8 cellular contexts compared by ENCODE assay signal in the genomic region with DNA sequence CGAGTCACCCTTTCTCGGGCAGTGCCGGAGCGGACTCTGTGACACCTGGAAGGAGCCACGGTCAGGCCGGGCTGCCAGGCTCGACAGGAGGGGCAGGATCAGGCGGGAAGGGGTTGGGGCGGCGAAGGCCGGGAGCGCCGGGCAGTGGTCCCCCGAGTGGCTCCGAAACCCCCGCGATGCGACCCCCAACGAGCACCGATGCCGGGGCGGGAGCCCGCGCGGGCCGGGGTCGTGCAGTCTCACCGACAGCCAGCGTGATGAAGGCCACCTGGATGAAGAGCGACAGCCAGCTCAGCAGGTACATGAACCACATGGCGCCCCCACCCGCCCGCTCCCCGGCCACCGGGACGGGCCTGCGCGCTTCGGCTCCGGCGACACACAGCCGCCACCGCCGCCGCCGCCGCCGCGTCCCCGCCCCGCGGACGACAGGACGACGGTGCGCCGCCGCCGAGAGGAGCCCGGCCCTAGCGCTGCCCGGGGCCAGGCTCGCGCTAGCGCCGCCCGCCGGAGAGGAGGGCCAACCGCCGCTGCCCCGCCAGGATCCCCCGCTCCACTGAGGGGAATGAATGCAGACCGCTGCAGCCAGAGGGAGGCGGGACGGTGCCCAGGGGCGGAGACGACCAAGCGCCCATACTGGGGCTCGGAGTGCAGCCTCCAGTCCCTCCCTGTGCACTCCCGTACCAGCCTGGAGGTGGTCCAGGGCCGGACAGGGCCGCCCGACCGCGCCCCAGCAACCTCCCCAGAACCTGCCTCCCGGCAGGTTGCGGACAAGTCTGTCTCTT. TPM values are rescaled to one million over a fixed set of nuclear protein-coding genes. Genes with fewer than 3 reads are reported as not detected.
DNase-seq lines count a peak whose midpoint lies in the region; ATAC-seq and TF ChIP-seq lines count a peak whose summit lies in the region.

TEX261 (minus strand) TSS at position 429 of the 782 bp plus-strand sequence; CDS start at position 313, 116 bp downstream.

- intact Hi-C loops in lower lobe of right lung (cut with DNase I) = no loop called here

- peaks cover 24% of the 10 kb centered on the region for H3K36me3 ChIP-seq in CD4-positive, CD25-positive, alpha-beta regulatory T cell (ENCODE audit: control insufficient read depth, insufficient read depth, low read length)
- peaks cover 17 to 24% of the 10 kb centered on the region in 2 donors for H3K36me3 ChIP-seq in duodenal mucosa (ENCODE audit: control insufficient read depth in 1 of 2, insufficient read depth in 2 of 2, low read length in 2 of 2)
- H3K36me3 ChIP-seq in lower lobe of right lung = peaks cover 29% of the 10 kb centered on the region

- peak within 1 kb of the TSS; percentile 93 for H3K4me3 ChIP-seq in CD4-positive, CD25-positive, alpha-beta regulatory T cell (ENCODE audit: low read depth, low read length)
- H3K4me3 ChIP-seq in duodenal mucosa (ENCODE audit: low read depth in 1 of 2, low read length in 2 of 2) = peak within 1 kb of the TSS; percentile 96 to 99
- H3K4me3 ChIP-seq in lower lobe of right lung = peak within 1 kb of the TSS; percentile 93

- TF ChIP-seq CTCF in lower lobe of right lung (IDR thresholded peaks at IDR 0.05) = peak; percentile 77

- peak within 1 kb of the TSS; percentile 68 for H3K27ac ChIP-seq in CD4-positive, CD25-positive, alpha-beta regulatory T cell (ENCODE audit: insufficient read depth, low read length, poor library complexity, severe bottlenecking)
- H3K27ac ChIP-seq in duodenal mucosa (ENCODE audit: low read depth, low read length) (peak within 1 kb of the TSS; percentile 40), lower lobe of right lung (peak within 1 kb of the TSS; percentile 88)

- H3K27me3 Mint-ChIP-seq in CD4-positive, CD25-positive, alpha-beta regulatory T cell = no peaks in the 10 kb centered on the region
- no peaks in the 10 kb centered on the region for H3K27me3 Mint-ChIP-seq in activated CD4-positive, alpha-beta memory T cell treated with anti-CD3 and anti-CD28 coated beads, Interleukin-2, amount 10 ng/mL, durations not matched to agents 7 days and 5 days

- peak; percentile 98 for ATAC-seq in CD4-positive, CD25-positive, alpha-beta regulatory T cell (ENCODE audit: low read depth in 2 of 2)
- ATAC-seq in GM19351 (IDR thresholded peaks at IDR 0.05; ENCODE audit: unreplicated experiment) = peak; percentile 94
- ATAC-seq in HG03520 (IDR thresholded peaks at IDR 0.05; ENCODE audit: unreplicated experiment) = peak; percentile 93
- peak; percentile 99 to 100 for ATAC-seq in lower lobe of right lung

- H3K9ac ChIP-seq in duodenal mucosa (ENCODE audit: low read depth in 1 of 2, low read length in 2 of 2) = peak within 1 kb of the TSS; percentile 88 to 93

- H3K4me1 ChIP-seq in CD4-positive, CD25-positive, alpha-beta regulatory T cell (ENCODE audit: control insufficient read depth, insufficient read depth, low read length, poor library complexity, severe bottlenecking) = peaks cover 26% of the 10 kb centered on the region
- H3K4me1 ChIP-seq in duodenal mucosa (ENCODE audit: control insufficient read depth in 1 of 2, insufficient read depth in 2 of 2, low read length in 2 of 2) = peaks cover 22 to 28% of the 10 kb centered on the region in 2 donors
- peaks cover 21% of the 10 kb centered on the region for H3K4me1 ChIP-seq in lower lobe of right lung

- H3K27ac Mint-ChIP-seq in CD4-positive, CD25-positive, alpha-beta regulatory T cell = peak within 1 kb of the TSS; percentile 86 to 96 (median 90)
- H3K27ac Mint-ChIP-seq in activated CD4-positive, alpha-beta memory T cell treated with anti-CD3 and anti-CD28 coated beads, Interleukin-2, amount 10 ng/mL, durations not matched to agents 7 days and 5 days = peak within 1 kb of the TSS; percentile 82

- peaks cover 9% of the 10 kb centered on the region for H3K36me3 Mint-ChIP-seq in CD4-positive, CD25-positive, alpha-beta regulatory T cell
- H3K36me3 Mint-ChIP-seq in activated CD4-positive, alpha-beta memory T cell treated with anti-CD3 and anti-CD28 coated beads, Interleukin-2, amount 10 ng/mL, durations not matched to agents 7 days and 5 days (ENCODE audit: low read depth) = peaks cover 7% of the 10 kb centered on the region

- H3K4me3 Mint-ChIP-seq in CD4-positive, CD25-positive, alpha-beta regulatory T cell = peak within 1 kb of the TSS; percentile 94 to 99 (median 96)
- H3K4me3 Mint-ChIP-seq in activated CD4-positive, alpha-beta memory T cell treated with anti-CD3 and anti-CD28 coated beads, Interleukin-2, amount 10 ng/mL, durations not matched to agents 7 days and 5 days = peak within 1 kb of the TSS; percentile 89

- DNase-seq in CD4-positive, CD25-positive, alpha-beta regulatory T cell = peak; percentile 82 to 92 (median 89)
- peak; percentile 85 for DNase-seq in NCI-H774 (lab: John Stamatoyannopoulos, UW)
- DNase-seq in activated CD4-positive, alpha-beta memory T cell treated with anti-CD3 and anti-CD28 coated beads, Interleukin-2, amount 10 ng/mL, durations not matched to agents 7 days and 5 days = peak; percentile 91
- DNase-seq in lower lobe of right lung = peak; percentile 94
- peak; percentile 82 to 89 (median 84) for DNase-seq in stimulated activated CD4-positive, alpha-beta T cell treated with anti-CD3 and anti-CD28 coated beads, TNF-alpha, amount 100 ng/mL, for 24 hours (ENCODE audit: low read depth in 3 of 3)

- H3K4me1 Mint-ChIP-seq in CD4-positive, CD25-positive, alpha-beta regulatory T cell = peaks cover 23 to 40% (median 29%) of the 10 kb centered on the region in 4 donors
- H3K4me1 Mint-ChIP-seq in activated CD4-positive, alpha-beta memory T cell treated with anti-CD3 and anti-CD28 coated beads, Interleukin-2, amount 10 ng/mL, durations not matched to agents 7 days and 5 days = peaks cover 42% of the 10 kb centered on the region

- H3K9me3 ChIP-seq in CD4-positive, CD25-positive, alpha-beta regulatory T cell (ENCODE audit: control insufficient read depth in 2 of 2, low read length in 2 of 2) = no peaks in the 10 kb centered on the region
- H3K9me3 ChIP-seq in duodenal mucosa (ENCODE audit: control insufficient read depth in 1 of 2, low read length in 2 of 2) (no peaks in the 10 kb centered on the region), lower lobe of right lung (no peaks in the 10 kb centered on the region)

- no peaks in the 10 kb centered on the region for H3K9me3 Mint-ChIP-seq in CD4-positive, CD25-positive, alpha-beta regulatory T cell
- no peaks in the 10 kb centered on the region for H3K9me3 Mint-ChIP-seq in activated CD4-positive, alpha-beta memory T cell treated with anti-CD3 and anti-CD28 coated beads, Interleukin-2, amount 10 ng/mL, durations not matched to agents 7 days and 5 days

- CTCF ChIA-PET in activated CD4-positive, alpha-beta memory T cell treated with anti-CD3 and anti-CD28 coated beads, Interleukin-2, amount 10 ng/mL, durations not matched to agents 7 days and 5 days (lab: Charles Lee) = interaction anchor here (1.2 to 2.9 kb wide), 2 partner anchors 10 to 74 kb away, joined by 3 to 24 read pairs; partner anchors contain the start of gene NAGK

- POLR2A ChIA-PET in activated CD4-positive, alpha-beta memory T cell treated with anti-CD3 and anti-CD28 coated beads, Interleukin-2, amount 10 ng/mL, durations not matched to agents 7 days and 5 days (lab: Charles Lee) = no interaction called here

- no peaks in the 10 kb centered on the region for H3K27me3 ChIP-seq in CD4-positive, CD25-positive, alpha-beta regulatory T cell (ENCODE audit: control insufficient read depth, insufficient read depth, low read length)
- H3K27me3 ChIP-seq in duodenal mucosa (ENCODE audit: control insufficient read depth in 1 of 2, insufficient read depth in 2 of 2, low read length in 2 of 2) = no peaks in the 10 kb centered on the region
- no peaks in the 10 kb centered on the region for H3K27me3 ChIP-seq in lower lobe of right lung (ENCODE audit: low read depth)

RNA-seq across cellular contexts. Expression of gene TEX261, which starts in this region (rescaled TPM):
- total RNA-seq in CD4-positive, CD25-positive, alpha-beta regulatory T cell = 37.8 TPM
- 10 to 100 TPM; 30.2 to 35.4 (median 32.6) TPM for polyA plus RNA-seq in CD4-positive, CD25-positive, alpha-beta regulatory T cell
- total RNA-seq in activated CD4-positive, alpha-beta memory T cell treated with anti-CD3 and anti-CD28 coated beads, Interleukin-2, amount 10 ng/mL, durations not matched to agents 7 days and 5 days = 10 to 100 TPM; 34.8 to 35.8 TPM
- total RNA-seq in lower lobe of right lung = 71.3 TPM

Comparison
In these comparisons a context has a peak if more than half of its experiments do, and no peak if none do; other contexts are left out.
1. Peak in every context shown above with its lines: DNase-seq, ATAC-seq, H3K4me3 ChIP-seq and H3K27ac ChIP-seq.